24 cellular contexts compared by ENCODE assay signal in genomic region chr3:56957520-56957919, GRCh38.
"Had no signal": no experiment of that assay in that cellular context is flagged by ENCODE, and none has a peak within 500 bp of the region (broad histone marks: within the 10 kb centered on the region; RNA-seq: fewer than 3 reads in every experiment).

No MANE protein-coding gene starts in this region.

- H3K4me3 Mint-ChIP-seq: dendritic cell treated with granulocyte-macrophage colony-stimulating factor and Interleukin-4, amounts not matched to agents 40 ng/mL and 50 ng/mL, for 4 days; effector memory CD8-positive, alpha-beta T cell; endodermal cell; mesothelial cell of epicardium; naive B cell; naive thymus-derived CD8-positive, alpha-beta T cell had no signal

- H3K36me3 Mint-ChIP-seq: mesothelial cell of epicardium; naive B cell; naive thymus-derived CD8-positive, alpha-beta T cell had no signal

- H3K4me3 ChIP-seq: esophagus squamous epithelium, gastrocnemius medialis, heart right ventricle, left lung, lower lobe of right lung, mucosa of descending colon had no signal

- ATAC-seq: effector memory CD8-positive, alpha-beta T cell; esophagus mucosa; gastrocnemius medialis; heart right ventricle; left cardiac atrium; left lung; left ventricle myocardium superior; lower lobe of right lung; mucosa of descending colon; naive thymus-derived CD8-positive, alpha-beta T cell had no signal

- H3K36me3 ChIP-seq: gastrocnemius medialis, heart right ventricle, left lung had no signal

- H3K4me1 ChIP-seq: esophagus squamous epithelium, heart right ventricle, left lung, lower lobe of right lung had no signal

- H3K27ac Mint-ChIP-seq: dendritic cell treated with granulocyte-macrophage colony-stimulating factor and Interleukin-4, amounts not matched to agents 40 ng/mL and 50 ng/mL, for 4 days; effector memory CD8-positive, alpha-beta T cell; endodermal cell; mesothelial cell of epicardium had no signal

- DNase-seq: cortex of kidney; effector CD8-positive, alpha-beta T cell; effector memory CD8-positive, alpha-beta T cell; endodermal cell; erythroblast; esophagus squamous epithelium; foreskin fibroblast; gastrocnemius medialis; glutamatergic neuron; head of caudate nucleus; heart right ventricle; hippocampal formation; left cardiac atrium; left lung; left ventricle myocardium superior; lower lobe of right lung; mesenchymal stem cell; mucosa of descending colon; naive B cell; naive thymus-derived CD8-positive, alpha-beta T cell had no signal

- H3K27ac ChIP-seq: epithelial cell of prostate, esophagus squamous epithelium, gastrocnemius medialis, heart right ventricle, left lung, lower lobe of right lung had no signal

- H3K9me3 Mint-ChIP-seq: dendritic cell treated with granulocyte-macrophage colony-stimulating factor and Interleukin-4, amounts not matched to agents 40 ng/mL and 50 ng/mL, for 4 days; effector memory CD8-positive, alpha-beta T cell; endodermal cell; mesothelial cell of epicardium; naive B cell; naive thymus-derived CD8-positive, alpha-beta T cell had no signal

- H3K4me1 Mint-ChIP-seq: mesothelial cell of epicardium, naive B cell had no signal

- H3K27me3 Mint-ChIP-seq: effector memory CD8-positive, alpha-beta T cell; naive thymus-derived CD8-positive, alpha-beta T cell had no signal

- H3K9me3 ChIP-seq: esophagus squamous epithelium, gastrocnemius medialis, heart right ventricle, left lung, lower lobe of right lung, mucosa of descending colon had no signal
